1 cellular context compared by ENCODE assay signal in the genomic region with DNA sequence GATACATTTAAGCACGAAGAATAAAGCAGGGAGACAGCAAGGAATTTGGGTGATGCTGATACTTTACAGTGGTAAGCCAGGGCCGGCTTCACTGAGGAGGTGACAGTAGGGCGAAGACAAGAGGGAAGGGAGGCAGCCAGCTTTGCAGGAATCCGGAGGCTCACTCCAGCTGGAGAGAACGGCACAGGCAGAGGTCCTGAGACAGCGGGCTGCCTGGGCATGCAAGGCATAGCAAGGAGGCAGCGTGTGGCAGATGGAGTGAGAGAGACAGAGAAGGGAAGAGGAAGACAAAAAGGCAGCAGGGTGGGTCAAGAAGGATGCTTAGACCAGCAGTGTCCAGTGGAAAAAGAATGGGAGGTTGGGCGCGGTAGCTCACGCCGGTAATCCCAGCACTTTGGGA.
TF ChIP-seq lines count a peak whose summit lies in the region.

No MANE protein-coding gene starts in this region.

TF ChIP-seq in GM23338, 12 proteins besides CTCF, POLR2A, EP300 and RAD21 (continued from another document):
- TF ChIP-seq, protein P1, sequence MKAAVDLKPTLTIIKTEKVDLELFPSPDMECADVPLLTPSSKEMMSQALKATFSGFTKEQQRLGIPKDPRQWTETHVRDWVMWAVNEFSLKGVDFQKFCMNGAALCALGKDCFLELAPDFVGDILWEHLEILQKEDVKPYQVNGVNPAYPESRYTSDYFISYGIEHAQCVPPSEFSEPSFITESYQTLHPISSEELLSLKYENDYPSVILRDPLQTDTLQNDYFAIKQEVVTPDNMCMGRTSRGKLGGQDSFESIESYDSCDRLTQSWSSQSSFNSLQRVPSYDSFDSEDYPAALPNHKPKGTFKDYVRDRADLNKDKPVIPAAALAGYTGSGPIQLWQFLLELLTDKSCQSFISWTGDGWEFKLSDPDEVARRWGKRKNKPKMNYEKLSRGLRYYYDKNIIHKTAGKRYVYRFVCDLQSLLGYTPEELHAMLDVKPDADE (IDR thresholded peaks at IDR 0.05): no peak
TF ChIP-seq in GM23338: peak in this region for 0.
